13 cellular contexts compared by ENCODE assay signal in the genomic region with DNA sequence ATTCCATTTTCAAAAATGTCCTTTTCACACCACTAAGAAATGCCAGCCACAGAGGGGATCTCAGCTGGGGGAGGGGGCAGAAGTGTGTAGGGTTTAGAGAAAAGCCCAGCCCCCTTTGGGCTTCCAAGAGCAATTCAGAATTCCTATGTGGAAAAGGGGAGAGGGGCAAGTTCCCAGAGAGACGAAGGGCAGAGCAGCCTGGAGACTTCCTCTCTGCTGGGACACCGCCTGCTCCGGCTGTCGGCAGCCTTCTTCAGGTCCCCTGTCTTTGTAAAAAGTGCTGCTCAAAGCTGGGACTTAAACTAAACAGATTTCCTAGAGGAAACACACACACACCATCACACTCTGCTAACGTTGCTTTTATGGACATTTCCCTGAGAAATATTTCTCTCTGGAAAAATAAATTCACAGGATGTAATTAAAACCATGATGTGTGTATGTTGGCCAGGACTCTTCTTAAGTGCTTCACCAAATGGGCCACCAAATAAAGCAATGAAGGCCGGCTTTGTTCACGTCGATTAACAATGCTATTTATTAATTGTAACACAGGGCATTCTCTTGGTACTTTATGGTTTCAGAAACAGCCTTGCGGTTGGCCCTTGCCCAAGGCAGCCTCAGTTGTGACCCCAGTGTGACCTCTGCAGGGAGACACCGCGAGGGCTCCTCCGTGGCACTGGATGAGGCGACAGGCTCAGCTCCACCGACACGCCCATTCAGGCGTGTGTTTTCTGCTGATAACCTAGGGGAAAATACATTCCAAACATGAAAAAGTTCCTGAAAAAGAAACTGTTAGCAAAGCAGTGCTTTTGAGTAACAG. TPM values are rescaled to one million over a fixed set of nuclear protein-coding genes. Genes with fewer than 3 reads are reported as not detected.
A peak's percentile ranks its signal among the peaks of the same experiment; 100 is the strongest.
DNase-seq lines count a peak whose midpoint lies in the region; ATAC-seq and TF ChIP-seq lines count a peak whose summit lies in the region.
"Had no signal": no experiment of that assay in that cellular context is flagged by ENCODE, and none has a peak within 500 bp of the region (broad histone marks: within the 10 kb centered on the region; RNA-seq: fewer than 3 reads in every experiment).

No MANE protein-coding gene starts in this region.

- ATAC-seq in heart right ventricle (peak in 6 of 8 donors; percentile 29 to 80 (median 60)), HG02588 (IDR thresholded peaks at IDR 0.05; ENCODE audit: unreplicated experiment) (no peak), HG02852 (IDR thresholded peaks at IDR 0.05; ENCODE audit: unreplicated experiment) (no peak)
- ATAC-seq: A549 had no signal

- TF ChIP-seq CTCF in heart right ventricle (IDR thresholded peaks at IDR 0.05) (no peak), right atrium auricular region (IDR thresholded peaks at IDR 0.05) (no peak), astrocyte of the spinal cord (IDR thresholded peaks at IDR 0.05; ENCODE audit: low read depth, low read length) (no peak), type B pancreatic cell (conservative IDR thresholded peaks at IDR 0.05) (no peak), HFFc6 (IDR thresholded peaks at IDR 0.05) (no peak)

- DNase-seq in heart right ventricle: no peak
- no peak for DNase-seq in right atrium auricular region (ENCODE audit: low spot score)
- peak; percentile 31 for DNase-seq in astrocyte of the spinal cord (ENCODE audit: low read depth, low spot score)
- DNase-seq in iris pigment epithelial cell (ENCODE audit: low read depth): peak; percentile 36
- DNase-seq in type B pancreatic cell (ENCODE audit: extremely low spot score, unreplicated experiment): no peak
- no peak for DNase-seq in HFFc6
- DNase-seq: NCI-H345; stimulated activated CD4-positive, alpha-beta T cell treated with anti-CD3 and anti-CD28 coated beads, Interleukin-12 subunit alpha, Interleukin-12 subunit beta, amount 100 ng/mL, for 4 hours; transverse colon had no signal

- H3K27me3 Mint-ChIP-seq in type B pancreatic cell: peaks cover under 1% of the 10 kb centered on the region
- peaks cover 3% of the 10 kb centered on the region for H3K27me3 Mint-ChIP-seq in HFFc6 (ENCODE audit: insufficient read depth)
- H3K27me3 Mint-ChIP-seq: activated naive CD4-positive, alpha-beta T cell treated with anti-CD3 and anti-CD28 coated beads, Interleukin-2, amount 50 U/mL, for 24 hours had no signal

- H3K4me1 Mint-ChIP-seq in type B pancreatic cell (ENCODE audit: unreplicated experiment) (peaks cover 40% of the 10 kb centered on the region), HFFc6 (ENCODE audit: low read depth) (peaks cover 57% of the 10 kb centered on the region)

- in situ Hi-C loops in astrocyte of the spinal cord (cut with HindIII; ENCODE audit: low sequenced_read_pairs): no loop called here

- H3K9me3 Mint-ChIP-seq in type B pancreatic cell (peaks cover 4% of the 10 kb centered on the region), HFFc6 (peaks cover 5% of the 10 kb centered on the region)
- H3K9me3 Mint-ChIP-seq: activated naive CD4-positive, alpha-beta T cell treated with anti-CD3 and anti-CD28 coated beads, Interleukin-2, amount 50 U/mL, for 24 hours had no signal

- H3K27me3 ChIP-seq in heart right ventricle: peaks cover 0 to 70% (median 10%) of the 10 kb centered on the region in 7 donors
- no peaks in the 10 kb centered on the region for H3K27me3 ChIP-seq in right atrium auricular region
- H3K27me3 ChIP-seq: transverse colon had no signal

- no peaks in the 10 kb centered on the region for H3K36me3 Mint-ChIP-seq in type B pancreatic cell
- H3K36me3 Mint-ChIP-seq in HFFc6 (ENCODE audit: low read depth): peaks cover 8% of the 10 kb centered on the region

- H3K9me3 ChIP-seq in heart right ventricle (peaks cover 0 to 4% (median 0%) of the 10 kb centered on the region in 11 donors), right atrium auricular region (no peaks in the 10 kb centered on the region)
- H3K9me3 ChIP-seq: A549, transverse colon had no signal

- no peak overlapping the region for H3K4me3 ChIP-seq in heart right ventricle
- H3K4me3 ChIP-seq in right atrium auricular region: no peak overlapping the region
- no peak overlapping the region for H3K4me3 ChIP-seq in astrocyte of the spinal cord (ENCODE audit: low read depth, low read length)
- H3K4me3 ChIP-seq: A549, transverse colon had no signal

- H3K27ac ChIP-seq in heart right ventricle (peak overlapping the region in 6 of 10 donors; percentile 3 to 55 (median 38)), right atrium auricular region (peak overlapping the region in 1 of 2 donors; percentile 2)
- H3K27ac ChIP-seq: A549, transverse colon had no signal

- 42 to 46% methylated on average over 16 of the region's 16 CpGs for WGBS in heart right ventricle, 2 donors

- peak overlapping the region; percentile 23 for H3K27ac Mint-ChIP-seq in type B pancreatic cell
- H3K27ac Mint-ChIP-seq in HFFc6: no peak overlapping the region; the same call in 1 of the 2 replicates
- H3K27ac Mint-ChIP-seq: activated naive CD4-positive, alpha-beta T cell treated with anti-CD3 and anti-CD28 coated beads, Interleukin-2, amount 50 U/mL, for 24 hours had no signal

- intact Hi-C loops in heart right ventricle (cut with DNase I): no loop called here

- H3K4me1 ChIP-seq in heart right ventricle: peaks cover 8 to 48% (median 32%) of the 10 kb centered on the region in 9 donors
- peaks cover 0 to 28% of the 10 kb centered on the region in 2 donors for H3K4me1 ChIP-seq in right atrium auricular region

- no peak overlapping the region for H3K4me3 Mint-ChIP-seq in type B pancreatic cell
- no peak overlapping the region for H3K4me3 Mint-ChIP-seq in HFFc6
- H3K4me3 Mint-ChIP-seq: activated naive CD4-positive, alpha-beta T cell treated with anti-CD3 and anti-CD28 coated beads, Interleukin-2, amount 50 U/mL, for 24 hours had no signal

- no peaks in the 10 kb centered on the region for H3K36me3 ChIP-seq in heart right ventricle
- H3K36me3 ChIP-seq in right atrium auricular region: no peaks in the 10 kb centered on the region
- H3K36me3 ChIP-seq: transverse colon had no signal

RNA-seq across cellular contexts. Expression of gene ASB1, which starts 5.6 kb away (rescaled TPM):
- total RNA-seq in heart right ventricle: 10 to 100 TPM; 31.4 to 61.5 (median 51.2) TPM
- polyA plus RNA-seq in heart right ventricle: 10 to 100 TPM; 32.0 to 41.9 TPM
- 10 to 100 TPM; 32.3 to 43.6 TPM for total RNA-seq in right atrium auricular region
- total RNA-seq in type B pancreatic cell (ENCODE audit: low replicate concordance): 22.3 and 34.4 TPM in 2 replicates
- 10 to 100 TPM; 56.0 to 77.5 (median 74.4) TPM for total RNA-seq in HFFc6 (2021; fragmentation: NEBNext Ultra II Directional; extraction: Animal tissue kit (Norgen Biotek cat#: 25700))

Comparison
In these comparisons a context has a peak if more than half of its experiments do, and no peak if none do; other contexts are left out.
1. ATAC-seq: peak in heart right ventricle (6 of 8); none in HG02588 (single experiment) and HG02852 (single experiment).
2. DNase-seq: peak in astrocyte of the spinal cord (single experiment) and iris pigment epithelial cell (single experiment); none in heart right ventricle (0 of 2), right atrium auricular region (single experiment), type B pancreatic cell (single experiment) and HFFc6 (single experiment).